In genomic region chr2:225282858-225283693, GRCh38 we compare ENCODE assay signal across 1 cellular context.
TF ChIP-seq lines count a peak whose summit lies in the region.

No MANE protein-coding gene starts in this region.

TF ChIP-seq in GM12878, 131 proteins besides CTCF, POLR2A, EP300 and RAD21 (continued from another document):
- TF ChIP-seq, protein P1, sequence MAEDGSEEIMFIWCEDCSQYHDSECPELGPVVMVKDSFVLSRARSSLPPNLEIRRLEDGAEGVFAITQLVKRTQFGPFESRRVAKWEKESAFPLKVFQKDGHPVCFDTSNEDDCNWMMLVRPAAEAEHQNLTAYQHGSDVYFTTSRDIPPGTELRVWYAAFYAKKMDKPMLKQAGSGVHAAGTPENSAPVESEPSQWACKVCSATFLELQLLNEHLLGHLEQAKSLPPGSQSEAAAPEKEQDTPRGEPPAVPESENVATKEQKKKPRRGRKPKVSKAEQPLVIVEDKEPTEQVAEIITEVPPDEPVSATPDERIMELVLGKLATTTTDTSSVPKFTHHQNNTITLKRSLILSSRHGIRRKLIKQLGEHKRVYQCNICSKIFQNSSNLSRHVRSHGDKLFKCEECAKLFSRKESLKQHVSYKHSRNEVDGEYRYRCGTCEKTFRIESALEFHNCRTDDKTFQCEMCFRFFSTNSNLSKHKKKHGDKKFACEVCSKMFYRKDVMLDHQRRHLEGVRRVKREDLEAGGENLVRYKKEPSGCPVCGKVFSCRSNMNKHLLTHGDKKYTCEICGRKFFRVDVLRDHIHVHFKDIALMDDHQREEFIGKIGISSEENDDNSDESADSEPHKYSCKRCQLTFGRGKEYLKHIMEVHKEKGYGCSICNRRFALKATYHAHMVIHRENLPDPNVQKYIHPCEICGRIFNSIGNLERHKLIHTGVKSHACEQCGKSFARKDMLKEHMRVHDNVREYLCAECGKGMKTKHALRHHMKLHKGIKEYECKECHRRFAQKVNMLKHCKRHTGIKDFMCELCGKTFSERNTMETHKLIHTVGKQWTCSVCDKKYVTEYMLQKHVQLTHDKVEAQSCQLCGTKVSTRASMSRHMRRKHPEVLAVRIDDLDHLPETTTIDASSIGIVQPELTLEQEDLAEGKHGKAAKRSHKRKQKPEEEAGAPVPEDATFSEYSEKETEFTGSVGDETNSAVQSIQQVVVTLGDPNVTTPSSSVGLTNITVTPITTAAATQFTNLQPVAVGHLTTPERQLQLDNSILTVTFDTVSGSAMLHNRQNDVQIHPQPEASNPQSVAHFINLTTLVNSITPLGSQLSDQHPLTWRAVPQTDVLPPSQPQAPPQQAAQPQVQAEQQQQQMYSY (CRISPR knock-in tag; IDR thresholded peaks at IDR 0.05): no peak
- TF ChIP-seq, protein P2, sequence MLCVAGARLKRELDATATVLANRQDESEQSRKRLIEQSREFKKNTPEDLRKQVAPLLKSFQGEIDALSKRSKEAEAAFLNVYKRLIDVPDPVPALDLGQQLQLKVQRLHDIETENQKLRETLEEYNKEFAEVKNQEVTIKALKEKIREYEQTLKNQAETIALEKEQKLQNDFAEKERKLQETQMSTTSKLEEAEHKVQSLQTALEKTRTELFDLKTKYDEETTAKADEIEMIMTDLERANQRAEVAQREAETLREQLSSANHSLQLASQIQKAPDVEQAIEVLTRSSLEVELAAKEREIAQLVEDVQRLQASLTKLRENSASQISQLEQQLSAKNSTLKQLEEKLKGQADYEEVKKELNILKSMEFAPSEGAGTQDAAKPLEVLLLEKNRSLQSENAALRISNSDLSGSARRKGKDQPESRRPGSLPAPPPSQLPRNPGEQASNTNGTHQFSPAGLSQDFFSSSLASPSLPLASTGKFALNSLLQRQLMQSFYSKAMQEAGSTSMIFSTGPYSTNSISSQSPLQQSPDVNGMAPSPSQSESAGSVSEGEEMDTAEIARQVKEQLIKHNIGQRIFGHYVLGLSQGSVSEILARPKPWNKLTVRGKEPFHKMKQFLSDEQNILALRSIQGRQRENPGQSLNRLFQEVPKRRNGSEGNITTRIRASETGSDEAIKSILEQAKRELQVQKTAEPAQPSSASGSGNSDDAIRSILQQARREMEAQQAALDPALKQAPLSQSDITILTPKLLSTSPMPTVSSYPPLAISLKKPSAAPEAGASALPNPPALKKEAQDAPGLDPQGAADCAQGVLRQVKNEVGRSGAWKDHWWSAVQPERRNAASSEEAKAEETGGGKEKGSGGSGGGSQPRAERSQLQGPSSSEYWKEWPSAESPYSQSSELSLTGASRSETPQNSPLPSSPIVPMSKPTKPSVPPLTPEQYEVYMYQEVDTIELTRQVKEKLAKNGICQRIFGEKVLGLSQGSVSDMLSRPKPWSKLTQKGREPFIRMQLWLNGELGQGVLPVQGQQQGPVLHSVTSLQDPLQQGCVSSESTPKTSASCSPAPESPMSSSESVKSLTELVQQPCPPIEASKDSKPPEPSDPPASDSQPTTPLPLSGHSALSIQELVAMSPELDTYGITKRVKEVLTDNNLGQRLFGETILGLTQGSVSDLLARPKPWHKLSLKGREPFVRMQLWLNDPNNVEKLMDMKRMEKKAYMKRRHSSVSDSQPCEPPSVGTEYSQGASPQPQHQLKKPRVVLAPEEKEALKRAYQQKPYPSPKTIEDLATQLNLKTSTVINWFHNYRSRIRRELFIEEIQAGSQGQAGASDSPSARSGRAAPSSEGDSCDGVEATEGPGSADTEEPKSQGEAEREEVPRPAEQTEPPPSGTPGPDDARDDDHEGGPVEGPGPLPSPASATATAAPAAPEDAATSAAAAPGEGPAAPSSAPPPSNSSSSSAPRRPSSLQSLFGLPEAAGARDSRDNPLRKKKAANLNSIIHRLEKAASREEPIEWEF (IDR thresholded peaks at IDR 0.05; ENCODE audit: insufficient replicate concordance, low read depth, low read length): peak; percentile 75
- no peak for TF ChIP-seq PAX5 (IDR thresholded peaks at IDR 0.05; ENCODE audit: borderline replicate concordance, low read depth, low read length)
